Comparison of ENCODE assay signal across 3 cellular contexts in genomic region chr11:124743050-124743449, GRCh38.
TF ChIP-seq lines count a peak whose summit lies in the region.

No MANE protein-coding gene starts in this region.

TF ChIP-seq in GM23338, 12 proteins besides CTCF, POLR2A, EP300 and RAD21 (continues in another document):
- TF ChIP-seq REST (IDR thresholded peaks at IDR 0.05; ENCODE audit: unreplicated experiment) (no peak), ETS1 (IDR thresholded peaks at IDR 0.05) (no peak)

TF ChIP-seq in WTC11, 78 proteins besides CTCF, POLR2A, EP300 and RAD21:
- TF ChIP-seq SOX15 (CRISPR knock-in tag; IDR thresholded peaks at IDR 0.05): no peak
- no peak for TF ChIP-seq PRRX2 (CRISPR knock-in tag; IDR thresholded peaks at IDR 0.05)
- TF ChIP-seq PRDM15 (CRISPR knock-in tag; IDR thresholded peaks at IDR 0.05): peak; percentile 44; the same call in 1 of the 2 replicates
- TF ChIP-seq E2F4 (CRISPR knock-in tag; IDR thresholded peaks at IDR 0.05; ENCODE audit: borderline replicate concordance, low read depth): no peak
- TF ChIP-seq CDX4 (CRISPR knock-in tag; IDR thresholded peaks at IDR 0.05; ENCODE audit: borderline replicate concordance): no peak

TF ChIP-seq in H1, 55 proteins besides CTCF, POLR2A, EP300 and RAD21:
- peak; percentile 87 for TF ChIP-seq EZH2 (IDR thresholded peaks at IDR 0.05; ENCODE audit: low read depth, low read length, severe bottlenecking)
- no peak for TF ChIP-seq GTF2F1 (IDR thresholded peaks at IDR 0.05; ENCODE audit: borderline replicate concordance, low read depth, low read length)
- no peak for TF ChIP-seq E2F6 (IDR thresholded peaks at IDR 0.05)
- TF ChIP-seq ATF2 (IDR thresholded peaks at IDR 0.05; ENCODE audit: low read length): no peak
- TF ChIP-seq BRCA1 (IDR thresholded peaks at IDR 0.05; ENCODE audit: low read depth, low read length): no peak
- no peak for TF ChIP-seq JUN (IDR thresholded peaks at IDR 0.05; ENCODE audit: low read depth, low read length)
- peak; percentile 64 for TF ChIP-seq RNF2 (IDR thresholded peaks at IDR 0.05; ENCODE audit: borderline replicate concordance, low read depth, low read length, missing control alignments, poor library complexity, severe bottlenecking)
- no peak for TF ChIP-seq RBBP5 (IDR thresholded peaks at IDR 0.05; ENCODE audit: borderline replicate concordance, low read depth, low read length)
- TF ChIP-seq CREB1 (IDR thresholded peaks at IDR 0.05): no peak
- no peak for TF ChIP-seq ASH2L (IDR thresholded peaks at IDR 0.05; ENCODE audit: low read length)
- no peak for TF ChIP-seq BCL11A (IDR thresholded peaks at IDR 0.05; ENCODE audit: low read depth in 2 of 2, low read length in 2 of 2)
- no peak for TF ChIP-seq CHD7 (IDR thresholded peaks at IDR 0.05; ENCODE audit: insufficient replicate concordance, low read length)
- TF ChIP-seq SAP30 (IDR thresholded peaks at IDR 0.05; ENCODE audit: insufficient read depth, insufficient replicate concordance, low read length): no peak
- no peak for TF ChIP-seq SP4 (IDR thresholded peaks at IDR 0.05; ENCODE audit: low read length)
- no peak for TF ChIP-seq MAX (IDR thresholded peaks at IDR 0.05)
- no peak for TF ChIP-seq HDAC6 (IDR thresholded peaks at IDR 0.05; ENCODE audit: low read depth, low read length)
- no peak for TF ChIP-seq CBX5 (IDR thresholded peaks at IDR 0.05; ENCODE audit: low read depth, low read length)
- no peak for TF ChIP-seq YY1 (IDR thresholded peaks at IDR 0.05; ENCODE audit: low read depth, low read length)
- no peak for TF ChIP-seq KDM1A (IDR thresholded peaks at IDR 0.05; ENCODE audit: borderline replicate concordance, low read length)
- TF ChIP-seq SUZ12 (IDR thresholded peaks at IDR 0.05; ENCODE audit: low read length): peak; percentile 89
TF ChIP-seq in H1: peak in this region for 3.
